ENCODE assay signal across 27 cellular contexts in the genomic region with DNA sequence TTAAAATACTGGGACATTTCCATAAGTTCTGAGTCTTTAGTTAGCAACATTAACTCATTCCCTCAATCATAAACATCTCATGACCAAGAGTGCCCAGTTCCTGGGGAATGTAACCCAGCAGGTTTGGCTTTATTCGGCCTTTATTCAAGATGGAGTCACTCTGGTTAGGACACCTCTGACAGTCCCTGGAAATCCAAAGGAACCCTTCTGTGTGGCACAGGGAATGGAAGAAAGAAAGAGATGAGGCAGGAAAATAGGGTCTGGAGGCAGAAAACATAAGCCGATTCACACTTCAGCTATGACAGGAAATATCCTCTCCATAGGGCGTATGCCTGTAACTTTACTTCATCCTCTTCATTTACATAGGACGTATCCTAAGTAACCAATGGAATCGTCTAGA.
"Had no signal": no experiment of that assay in that cellular context is flagged by ENCODE, and none has a peak within 500 bp of the region (broad histone marks: within the 10 kb centered on the region; RNA-seq: fewer than 3 reads in every experiment).

No MANE protein-coding gene starts in this region.

- H3K27ac ChIP-seq: brain microvascular endothelial cell, epithelial cell of prostate, esophagus squamous epithelium, ovary, skin epidermis, testis, transverse colon had no signal

- H3K27me3 ChIP-seq: brain microvascular endothelial cell, esophagus squamous epithelium, ovary, testis, transverse colon had no signal

- H3K4me3 ChIP-seq: esophagus squamous epithelium, ovary, skin epidermis, testis, transverse colon had no signal

- DNase-seq: activated CD4-positive, alpha-beta T cell treated with anti-CD3 and anti-CD28 coated beads for 1 hour; activated CD4-positive, alpha-beta T cell treated with anti-CD3 and anti-CD28 coated beads, Interleukin-2, amount 50 U/mL, for 1 hour; activated CD8-positive, alpha-beta T cell treated with anti-CD3 and anti-CD28 coated beads for 36 hours; activated gamma-delta T cell treated with Interleukin-2 at 50 U/mL for 16 hours; activated naive CD4-positive, alpha-beta T cell treated with anti-CD3 and anti-CD28 coated beads, Interleukin-2, amount 50 U/mL, for 16 hours; activated T-cell treated with anti-CD3 and anti-CD28 coated beads, Interleukin-2, amount 50 U/mL, for 4 hours; amniotic stem cell; brain microvascular endothelial cell; central memory CD4-positive, alpha-beta T cell; esophagus squamous epithelium; left cardiac atrium; left ventricle myocardium superior; ovary; stimulated activated CD4-positive, alpha-beta T cell treated with anti-CD3 and anti-CD28 coated beads, Interleukin-12 subunit alpha, Interleukin-12 subunit beta, amount 100 ng/mL, for 4 hours; stimulated activated CD4-positive, alpha-beta T cell treated with anti-CD3 and anti-CD28 coated beads, Interleukin-4, amount 100 ng/mL, for 1 hour; stimulated activated naive CD8-positive, alpha-beta T cell treated with anti-CD3 and anti-CD28 coated beads, Interleukin-15, Interleukin-2, amounts not matched to agents 100 U/mL and 50 U/mL, for 24 hours; testis; transverse colon had no signal

- H3K36me3 ChIP-seq: brain microvascular endothelial cell, esophagus squamous epithelium, ovary, transverse colon had no signal

- ATAC-seq: activated CD8-positive, alpha-beta T cell treated with anti-CD3 and anti-CD28 coated beads for 36 hours; activated T-cell treated with anti-CD3 and anti-CD28 coated beads, Interleukin-2, amount 50 U/mL, for 4 hours; activated T-helper 17 cell treated with anti-CD3 and anti-CD28 coated beads, Interleukin-2, amount 50 U/mL, for 72 hours; left cardiac atrium; left ventricle myocardium superior; sciatic nerve; stimulated activated naive CD8-positive, alpha-beta T cell treated with anti-CD3 and anti-CD28 coated beads, Interleukin-15, Interleukin-2, amounts not matched to agents 100 U/mL and 50 U/mL, for 24 hours had no signal

- H3K4me1 ChIP-seq: testis had no signal

- H3K4me3 Mint-ChIP-seq: activated CD8-positive, alpha-beta T cell treated with anti-CD3 and anti-CD28 coated beads for 36 hours; activated T-cell treated with anti-CD3 and anti-CD28 coated beads, Interleukin-2, amount 50 U/mL, for 4 hours; activated T-helper 17 cell treated with anti-CD3 and anti-CD28 coated beads, Interleukin-2, amount 50 U/mL, for 72 hours; nephron had no signal

- H3K9me3 Mint-ChIP-seq: activated CD8-positive, alpha-beta T cell treated with anti-CD3 and anti-CD28 coated beads for 36 hours; activated T-cell treated with anti-CD3 and anti-CD28 coated beads, Interleukin-2, amount 50 U/mL, for 4 hours; activated T-helper 17 cell treated with anti-CD3 and anti-CD28 coated beads, Interleukin-2, amount 50 U/mL, for 72 hours had no signal

- FAIRE-seq: astrocyte, frontal cortex, keratinocyte had no signal

- H3K27me3 Mint-ChIP-seq: activated CD8-positive, alpha-beta T cell treated with anti-CD3 and anti-CD28 coated beads for 36 hours; activated T-helper 17 cell treated with anti-CD3 and anti-CD28 coated beads, Interleukin-2, amount 50 U/mL, for 72 hours; progenitor cell of endocrine pancreas had no signal

- H3K9me3 ChIP-seq: esophagus squamous epithelium, ovary, testis, transverse colon had no signal

- H3K27ac Mint-ChIP-seq: activated CD8-positive, alpha-beta T cell treated with anti-CD3 and anti-CD28 coated beads for 36 hours; activated T-helper 17 cell treated with anti-CD3 and anti-CD28 coated beads, Interleukin-2, amount 50 U/mL, for 72 hours; progenitor cell of endocrine pancreas had no signal

- H3K4me1 Mint-ChIP-seq: activated T-helper 17 cell treated with anti-CD3 and anti-CD28 coated beads, Interleukin-2, amount 50 U/mL, for 72 hours had no signal
